ENCODE assay signal across 1 cellular context in genomic region chr6:167452338-167453081, GRCh38.
TF ChIP-seq lines count a peak whose summit lies in the region.

No MANE protein-coding gene starts in this region.

TF ChIP-seq in K562, 482 proteins besides CTCF, POLR2A, EP300 and RAD21 (continued from another document):
- TF ChIP-seq ZBTB49 (CRISPR knock-in tag; IDR thresholded peaks at IDR 0.05; ENCODE audit: borderline replicate concordance), result no peak
- no peak for TF ChIP-seq ZNF695 (CRISPR knock-in tag; IDR thresholded peaks at IDR 0.05)
- TF ChIP-seq ZC3H8 (IDR thresholded peaks at IDR 0.05), result no peak
- no peak for TF ChIP-seq ARID2 (IDR thresholded peaks at IDR 0.05)
- TF ChIP-seq MBD2 (IDR thresholded peaks at IDR 0.05; ENCODE audit: borderline replicate concordance, low read depth), result no peak
- TF ChIP-seq MEIS2 (IDR thresholded peaks at IDR 0.05; ENCODE audit: partially characterized antibody), result no peak
- TF ChIP-seq CREB5 (CRISPR knock-in tag; IDR thresholded peaks at IDR 0.05), result no peak
